13 cellular contexts compared by ENCODE assay signal in the genomic region with DNA sequence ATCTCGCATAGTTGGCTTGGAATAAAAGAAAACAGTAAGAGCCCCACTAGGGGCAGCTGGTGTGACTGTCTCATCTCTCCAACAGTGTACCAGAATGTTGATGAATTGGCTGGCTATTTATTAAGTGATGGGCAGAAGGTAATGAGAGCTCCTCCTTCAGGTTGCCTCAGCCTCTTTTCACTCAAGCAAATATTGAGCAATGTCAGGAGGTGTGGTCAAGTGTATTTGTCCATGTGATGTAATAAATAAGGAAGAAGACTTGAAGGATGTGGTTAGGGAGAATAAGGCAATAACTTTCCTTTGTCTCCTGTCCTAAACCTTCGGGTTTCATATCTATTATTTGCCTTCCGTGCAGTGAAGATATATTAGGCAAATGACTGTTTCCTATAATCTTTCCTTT. TPM values are rescaled to one million over a fixed set of nuclear protein-coding genes. Genes with fewer than 3 reads are reported as not detected.
DNase-seq lines count a peak whose midpoint lies in the region; ATAC-seq, FAIRE-seq and TF ChIP-seq lines count a peak whose summit lies in the region.
"Had no signal": no experiment of that assay in that cellular context is flagged by ENCODE, and none has a peak within 500 bp of the region (broad histone marks: within the 10 kb centered on the region; RNA-seq: fewer than 3 reads in every experiment).

Gene TCN1 (minus strand): TSS at position 91 of the 400 bp plus-strand sequence. CDS start 17 bp downstream, at position 74.

- peak within 1 kb of the TSS; percentile 62 for H3K27ac ChIP-seq in foreskin keratinocyte
- H3K27ac ChIP-seq: left ventricle myocardium inferior had no signal

- in situ Hi-C loops in ACHN (cut with HindIII; ENCODE audit: low pct_ligation_motif_present, low pct_unique_long_range_greater_than_20kb, low sequenced_read_pairs), result no loop called here

- H3K27me3 ChIP-seq in foreskin keratinocyte, result no peaks in the 10 kb centered on the region

- DNase-seq in KG1 (lab: John Stamatoyannopoulos, UW), result peak; percentile 24
- peak; percentile 90 for DNase-seq in SIG-M5 treated with dmso at 0.1 percent for 504 hours (lab: John Stamatoyannopoulos, UW; ENCODE audit: unreplicated experiment)
- DNase-seq in foreskin keratinocyte, result peak; percentile 28 to 47
- peak; percentile 14 for DNase-seq in urothelium cell line (ENCODE audit: low spot score)
- no peak for DNase-seq in stimulated activated CD4-positive, alpha-beta T cell treated with anti-CD3 and anti-CD28 coated beads, Interleukin-2, amount 100 ng/mL, for 48 hours
- no peak for DNase-seq in ACHN
- DNase-seq: activated CD8-positive, alpha-beta memory T cell treated with anti-CD3 and anti-CD28 coated beads for 24 hours; activated gamma-delta T cell; left ventricle myocardium inferior; MM.1S had no signal

- peaks cover 12% of the 10 kb centered on the region for H3K4me1 ChIP-seq in foreskin keratinocyte
- H3K4me1 ChIP-seq: left ventricle myocardium inferior had no signal

- ATAC-seq in foreskin keratinocyte (peak; percentile 23), GM19452 (IDR thresholded peaks at IDR 0.05; ENCODE audit: unreplicated experiment) (no peak)

- no peak for TF ChIP-seq CTCF in foreskin keratinocyte (conservative IDR thresholded peaks at IDR 0.05)

- FAIRE-seq in urothelium cell line (lab: Jason Lieb, UNC), result no peak
- FAIRE-seq: endometrium had no signal

RNA-seq across cellular contexts. Expression of gene TCN1, which starts in this region (rescaled TPM):
- total RNA-seq in foreskin keratinocyte, result not detected in 2 replicates
- polyA plus RNA-seq in foreskin keratinocyte, result 0.16 TPM in 1 of 2 replicates, not detected in the other
- total RNA-seq: left ventricle myocardium inferior, RPMI7951 had no signal

Comparison
In these comparisons a context has a peak if more than half of its experiments do, and no peak if none do; other contexts are left out.
1. Peak in DNase-seq, ATAC-seq and H3K27ac ChIP-seq in foreskin keratinocyte; RNA of the gene not detected or under 1 TPM.
2. DNase-seq: peak in KG1 (single experiment), SIG-M5 treated with dmso at 0.1 percent for 504 hours (single experiment) and urothelium cell line (single experiment); none in stimulated activated CD4-positive, alpha-beta T cell treated with anti-CD3 and anti-CD28 coated beads, Interleukin-2, amount 100 ng/mL, for 48 hours (0 of 2) and ACHN (single experiment).